In genomic region chr19:21269813-21270212, GRCh38 we compare ENCODE assay signal across 34 cellular contexts.
"Had no signal": no experiment of that assay in that cellular context is flagged by ENCODE, and none has a peak within 500 bp of the region (broad histone marks: within the 10 kb centered on the region; RNA-seq: fewer than 3 reads in every experiment).

No MANE protein-coding gene starts in this region.

- H3K9ac ChIP-seq: neural progenitor cell had no signal

- H3K4me3 ChIP-seq: neural progenitor cell, skin epidermis, thoracic aorta had no signal

- H3K4me3 Mint-ChIP-seq: activated CD4-positive, alpha-beta memory T cell treated with anti-CD3 and anti-CD28 coated beads for 36 hours; activated CD4-positive, alpha-beta T cell treated with anti-CD3 and anti-CD28 coated beads, Interleukin-2, amount 10 ng/mL, durations not matched to agents 24 days and 14 days; activated naive CD4-positive, alpha-beta T cell treated with anti-CD3 and anti-CD28 coated beads, Interleukin-2, amount 50 U/mL, for 24 hours; activated naive CD8-positive, alpha-beta T cell treated with anti-CD3 and anti-CD28 coated beads, Interleukin-2, amount 50 U/mL, for 24 hours; activated T-helper 1 cell treated with anti-CD3 and anti-CD28 coated beads, Interleukin-12 subunit alpha, Interleukin-12 subunit beta, Interleukin-2, Interleukin-4 antibody, amounts not matched to agents 30 ng/mL and 10 ng/mL and 1 ng/mL, durations not matched to agents 14 hours and 24 hours and 36 hours; endodermal cell; immature natural killer cell; mesothelial cell of epicardium; naive B cell; neural progenitor cell had no signal

- H3K27ac Mint-ChIP-seq: activated CD4-positive, alpha-beta memory T cell treated with anti-CD3 and anti-CD28 coated beads for 36 hours; activated CD4-positive, alpha-beta T cell treated with anti-CD3 and anti-CD28 coated beads, Interleukin-2, amount 10 ng/mL, durations not matched to agents 24 days and 14 days; activated naive CD4-positive, alpha-beta T cell treated with anti-CD3 and anti-CD28 coated beads, Interleukin-2, amount 50 U/mL, for 24 hours; activated naive CD8-positive, alpha-beta T cell treated with anti-CD3 and anti-CD28 coated beads, Interleukin-2, amount 50 U/mL, for 24 hours; activated T-helper 1 cell treated with anti-CD3 and anti-CD28 coated beads, Interleukin-12 subunit alpha, Interleukin-12 subunit beta, Interleukin-2, Interleukin-4 antibody, amounts not matched to agents 30 ng/mL and 10 ng/mL and 1 ng/mL, durations not matched to agents 14 hours and 24 hours and 36 hours; endodermal cell; immature natural killer cell; mesothelial cell of epicardium; naive B cell; neural progenitor cell had no signal

- H3K4me2 ChIP-seq: neural progenitor cell had no signal

- H3K27ac ChIP-seq: neural progenitor cell, skin epidermis, thoracic aorta, WERI-Rb-1 had no signal

- H3K36me3 ChIP-seq: neural progenitor cell, thoracic aorta, WERI-Rb-1 had no signal

- ATAC-seq: activated naive CD8-positive, alpha-beta T cell treated with anti-CD3 and anti-CD28 coated beads, Interleukin-2, amount 50 U/mL, for 24 hours; esophagus mucosa; left colon; sciatic nerve; stimulated activated naive CD8-positive, alpha-beta T cell treated with anti-CD3 and anti-CD28 coated beads, Interleukin-15, Interleukin-2, amounts not matched to agents 100 U/mL and 50 U/mL, for 24 hours had no signal

- FAIRE-seq: kidney, urothelium cell line had no signal

- H3K4me1 Mint-ChIP-seq: activated CD4-positive, alpha-beta T cell treated with anti-CD3 and anti-CD28 coated beads, Interleukin-2, amount 10 ng/mL, durations not matched to agents 24 days and 14 days; activated naive CD4-positive, alpha-beta T cell treated with anti-CD3 and anti-CD28 coated beads, Interleukin-2, amount 50 U/mL, for 24 hours; activated naive CD8-positive, alpha-beta T cell treated with anti-CD3 and anti-CD28 coated beads, Interleukin-2, amount 50 U/mL, for 24 hours; endodermal cell; immature natural killer cell; mesothelial cell of epicardium; naive B cell; neural progenitor cell had no signal

- H3K36me3 Mint-ChIP-seq: neural progenitor cell had no signal

- H3K27me3 Mint-ChIP-seq: activated CD4-positive, alpha-beta memory T cell treated with anti-CD3 and anti-CD28 coated beads for 36 hours; activated CD4-positive, alpha-beta T cell treated with anti-CD3 and anti-CD28 coated beads, Interleukin-2, amount 10 ng/mL, durations not matched to agents 24 days and 14 days; activated naive CD4-positive, alpha-beta T cell treated with anti-CD3 and anti-CD28 coated beads, Interleukin-2, amount 50 U/mL, for 24 hours; activated naive CD8-positive, alpha-beta T cell treated with anti-CD3 and anti-CD28 coated beads, Interleukin-2, amount 50 U/mL, for 24 hours; naive B cell had no signal

- H3K4me1 ChIP-seq: neural progenitor cell had no signal

- H2AFZ ChIP-seq: neural progenitor cell had no signal

- H3K27me3 ChIP-seq: neural progenitor cell had no signal

- DNase-seq: activated CD4-positive, alpha-beta memory T cell treated with anti-CD3 and anti-CD28 coated beads for 36 hours; activated CD4-positive, alpha-beta T cell treated with anti-CD3 and anti-CD28 coated beads, Interleukin-2, amount 10 ng/mL, durations not matched to agents 24 days and 14 days; activated CD4-positive, CD25-positive, alpha-beta regulatory T cell treated with anti-CD3 and anti-CD28 coated beads, Interleukin-2, amount 50 U/mL, for 72 hours; activated CD8-positive, alpha-beta memory T cell treated with anti-CD3 and anti-CD28 coated beads, Interleukin-2, amount 50 U/mL, for 4 hours; activated gamma-delta T cell treated with Interleukin-2 at 50 U/mL for 16 hours; activated naive CD8-positive, alpha-beta T cell treated with anti-CD3 and anti-CD28 coated beads, Interleukin-2, amount 50 U/mL, for 24 hours; activated T-cell treated with anti-CD3 and anti-CD28 coated beads, Interleukin-2, amount 50 U/mL, for 1 hour; amygdala; caudate nucleus; cortex of kidney; endodermal cell; foreskin fibroblast; head of caudate nucleus; hippocampal formation; immature natural killer cell; kidney; left colon; mammary epithelial cell; naive B cell; stimulated activated CD4-positive, alpha-beta T cell treated with anti-CD3 and anti-CD28 coated beads, Interleukin-12 subunit alpha, Interleukin-12 subunit beta, amount 100 ng/mL, for 4 hours; stimulated activated CD4-positive, alpha-beta T cell treated with anti-CD3 and anti-CD28 coated beads, Interleukin-4, amount 100 ng/mL, for 1 hour; stimulated activated naive CD8-positive, alpha-beta T cell treated with anti-CD3 and anti-CD28 coated beads, Interleukin-15, Interleukin-2, amounts not matched to agents 100 U/mL and 50 U/mL, for 24 hours; T1000; trophoblast cell; WERI-Rb-1 had no signal
